Comparison of ENCODE assay signal across 22 cellular contexts in the genomic region with DNA sequence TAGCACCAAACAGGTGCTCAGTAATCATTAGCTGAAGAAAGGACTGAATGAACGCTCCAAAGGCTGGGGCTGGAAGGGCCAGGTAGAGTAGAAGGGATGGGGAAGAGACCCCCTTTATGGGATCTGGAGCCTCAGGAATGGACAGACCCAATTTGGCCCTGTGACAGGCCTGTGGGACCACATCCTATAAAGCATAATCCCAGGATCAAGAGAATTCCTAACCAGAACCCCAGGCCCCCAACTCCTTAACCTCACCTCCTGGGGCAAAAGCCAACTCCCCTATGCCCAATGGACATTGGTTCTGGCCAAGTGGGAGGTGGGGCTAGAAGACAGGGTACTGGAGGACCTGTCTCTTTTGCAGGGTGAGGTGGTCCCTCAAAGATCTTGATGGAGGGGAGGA. TPM values are rescaled to one million over a fixed set of nuclear protein-coding genes. Genes with fewer than 3 reads are reported as not detected.
DNase-seq lines count a peak whose midpoint lies in the region; ATAC-seq, FAIRE-seq and TF ChIP-seq lines count a peak whose summit lies in the region.
"Had no signal": no experiment of that assay in that cellular context is flagged by ENCODE, and none has a peak within 500 bp of the region (broad histone marks: within the 10 kb centered on the region; RNA-seq: fewer than 3 reads in every experiment).

No MANE protein-coding gene starts in this region.

- peaks cover 10 to 48% (median 33%) of the 10 kb centered on the region in 7 donors for H3K4me1 Mint-ChIP-seq in naive thymus-derived CD4-positive, alpha-beta T cell
- H3K4me1 Mint-ChIP-seq: H9 had no signal

- no peaks in the 10 kb centered on the region for H3K9me1 ChIP-seq in K562 (ENCODE audit: control insufficient read depth, insufficient read depth, low read length)

- ATAC-seq in K562 (no peak), GM18498 (IDR thresholded peaks at IDR 0.05; ENCODE audit: unreplicated experiment) (no peak)
- no peak for ATAC-seq in naive thymus-derived CD4-positive, alpha-beta T cell
- ATAC-seq: HepG2 had no signal

- CTCF ChIA-PET in HEK293 (lab: Yijun Ruan, JAX), result interaction anchor here (0.5 to 3.5 kb wide), 4 partner anchors 10 to 38 kb away, joined by 3 to 19 read pairs (median 6); a partner anchor contains a TSS
- CTCF ChIA-PET in K562 (lab: Yijun Ruan, JAX; ENCODE audit: low intra/inter-chr PET ratio), result no interaction called here
- CTCF ChIA-PET in naive thymus-derived CD4-positive, alpha-beta T cell (lab: Charles Lee), result interaction anchor here (1.2 to 3.5 kb wide), 2 partner anchors 10 to 76 kb away, joined by 4 to 13 read pairs; a partner anchor contains a TSS

- H4K20me1 ChIP-seq in K562 (replicated peaks; ENCODE audit: control insufficient read depth, insufficient read depth, low read length), result no peaks in the 10 kb centered on the region

- no peak for DNase-seq in K562 (ENCODE audit: extremely low read depth in 1 of 4, low spot score in 3 of 4)
- no peak for DNase-seq in naive thymus-derived CD4-positive, alpha-beta T cell
- no peak for DNase-seq in sigmoid colon
- no peak for DNase-seq in esophagus muscularis mucosa (ENCODE audit: extremely low spot score)
- DNase-seq in OCI-M2 (lab: John Stamatoyannopoulos, UW; ENCODE audit: unreplicated experiment), result no peak
- DNase-seq: ACHN; BE2C; C1 segment of cervical spinal cord; CD4-positive, alpha-beta T cell; DMS153; DMS79; GDM1; GOT3; H9; KG1 had no signal

- no peak for TF ChIP-seq RAD21 in K562 (CRISPR knock-in tag; conservative IDR thresholded peaks at IDR 0.05 in 1 of 2, IDR thresholded peaks at IDR 0.05 in 1 of 2)

- H3K27ac Mint-ChIP-seq in naive thymus-derived CD4-positive, alpha-beta T cell, result peak overlapping the region in 5 of 9 donors; percentile 60 to 86 (median 65)
- H3K27ac Mint-ChIP-seq: H9, IgD-negative memory B cell had no signal

- intact Hi-C loops in K562 (cut with micrococcal nuclease), result no loop called here
- intact Hi-C loops in naive thymus-derived CD4-positive, alpha-beta T cell (cut with micrococcal nuclease), result loop anchor here in 1 of 2 donors (1.0 to 5.0 kb wide), 4 partner anchors 9 to 1680 kb away; a partner anchor contains a TSS
- intact Hi-C loops in sigmoid colon (cut with DNase I), result no loop called here
- intact Hi-C loops in esophagus muscularis mucosa (cut with DNase I), result no loop called here

- POLR2A ChIA-PET in HEK293 (lab: Yijun Ruan, JAX), result interaction anchor here (0.8 to 1.6 kb wide), 2 partner anchors 10 to 20 kb away, joined by 3 to 5 read pairs; a partner anchor contains a TSS
- POLR2A ChIA-PET in K562 (lab: Yijun Ruan, JAX), result interaction anchor here (1.0 to 1.2 kb wide), 2 partner anchors 9 to 11 kb away, joined by 3 read pairs; a partner anchor contains a TSS
- POLR2A ChIA-PET in naive thymus-derived CD4-positive, alpha-beta T cell (lab: Charles Lee), result interaction anchor here (0.9 to 8.2 kb wide), 5 partner anchors 10 to 57 kb away, joined by 4 to 76 read pairs (median 7); a partner anchor contains a TSS

- no peaks in the 10 kb centered on the region for H3K4me1 ChIP-seq in HEK293 (ENCODE audit: control insufficient read depth, insufficient read depth, low read length)
- peaks cover 5 to 9% of the 10 kb centered on the region in 2 experiments for H3K4me1 ChIP-seq in K562 (replicated peaks in 1 of 2; ENCODE audit: control insufficient read depth in 2 of 2, insufficient read depth in 2 of 2, low read length in 2 of 2)
- peaks cover 0 to 36% of the 10 kb centered on the region in 2 donors for H3K4me1 ChIP-seq in naive thymus-derived CD4-positive, alpha-beta T cell (ENCODE audit: control insufficient read depth in 2 of 2, insufficient read depth in 2 of 2, low read length in 2 of 2)
- H3K4me1 ChIP-seq in sigmoid colon, result no peaks in the 10 kb centered on the region
- no peaks in the 10 kb centered on the region for H3K4me1 ChIP-seq in esophagus muscularis mucosa
- H3K4me1 ChIP-seq: BE2C had no signal

- TF ChIP-seq EP300 in K562 (IDR thresholded peaks at IDR 0.05; ENCODE audit: low read length), result no peak
- TF ChIP-seq EP300 in sigmoid colon (IDR thresholded peaks at IDR 0.05), result no peak
- TF ChIP-seq EP300 in esophagus muscularis mucosa (IDR thresholded peaks at IDR 0.05), result no peak

- WGBS in K562 (ENCODE audit: insufficient coverage, low coverage, missing lambda C conversion rate), result 4% methylated on average over 1 of the region's 1 CpG
- WGBS in sigmoid colon, 2 donors, result 60 to 80% methylated on average over 1 of the region's 1 CpG
- WGBS in esophagus muscularis mucosa, result 100% methylated on average over 1 of the region's 1 CpG

- no TSS peak for BruUV-seq in K562 (replicated peaks; lab: Mats Ljungman, UMichigan)

- H3K4me3 Mint-ChIP-seq in naive thymus-derived CD4-positive, alpha-beta T cell, result peak overlapping the region in 1 of 10 donors; percentile 54
- H3K4me3 Mint-ChIP-seq: H9, IgD-negative memory B cell had no signal

- no peak for FAIRE-seq in K562 (lab: Jason Lieb, UNC)
- FAIRE-seq: A204.1, HepG2, HTR-8/SVneo had no signal

- H3K9me3 ChIP-seq in HEK293 (ENCODE audit: control insufficient read depth, insufficient read depth, low read depth, low read length) (no peaks in the 10 kb centered on the region), K562 (replicated peaks; ENCODE audit: control insufficient read depth, insufficient read depth, low read depth, low read length) (no peaks in the 10 kb centered on the region), sigmoid colon (no peaks in the 10 kb centered on the region), esophagus muscularis mucosa (no peaks in the 10 kb centered on the region)
- no peaks in the 10 kb centered on the region for H3K9me3 ChIP-seq in naive thymus-derived CD4-positive, alpha-beta T cell (ENCODE audit: control insufficient read depth in 2 of 3, low read length in 3 of 3)
- H3K9me3 ChIP-seq: BE2C had no signal

- H3K9ac ChIP-seq in K562 (ENCODE audit: insufficient read depth in 1 of 2, low read depth in 2 of 2, low read length in 2 of 2), result no peak overlapping the region

- no peak overlapping the region for H3K4me3 ChIP-seq in HEK293 (ENCODE audit: low read depth, low read length)
- H3K4me3 ChIP-seq in K562, result no peak overlapping the region
- H3K4me3 ChIP-seq in naive thymus-derived CD4-positive, alpha-beta T cell (ENCODE audit: low read length), result no peak overlapping the region
- no peak overlapping the region for H3K4me3 ChIP-seq in sigmoid colon
- no peak overlapping the region for H3K4me3 ChIP-seq in esophagus muscularis mucosa

- peaks cover 0 to 20% (median 4%) of the 10 kb centered on the region in 5 donors for H3K36me3 Mint-ChIP-seq in naive thymus-derived CD4-positive, alpha-beta T cell
- H3K36me3 Mint-ChIP-seq: IgD-negative memory B cell had no signal

- H2AFZ ChIP-seq in K562 (ENCODE audit: low read depth, low read length), result no peak overlapping the region

- peaks cover 0 to 37% (median 16%) of the 10 kb centered on the region in 5 donors for H3K27me3 Mint-ChIP-seq in naive thymus-derived CD4-positive, alpha-beta T cell

- H3K36me3 ChIP-seq in HEK293 (ENCODE audit: control insufficient read depth in 2 of 2, insufficient read depth in 1 of 2, low read length in 2 of 2) (no peaks in the 10 kb centered on the region), K562 (ENCODE audit: control insufficient read depth, insufficient read depth, low read length) (no peaks in the 10 kb centered on the region), sigmoid colon (no peaks in the 10 kb centered on the region), esophagus muscularis mucosa (no peaks in the 10 kb centered on the region)
- H3K36me3 ChIP-seq in naive thymus-derived CD4-positive, alpha-beta T cell (ENCODE audit: control insufficient read depth in 2 of 3, insufficient read depth in 3 of 3, low read length in 3 of 3), result peaks cover 0 to 5% (median 0%) of the 10 kb centered on the region in 3 experiments
- H3K36me3 ChIP-seq: BE2C had no signal

- no peak overlapping the region for H3K4me2 ChIP-seq in K562 (ENCODE audit: insufficient read depth, low read length)

- TF ChIP-seq CTCF in HEK293 (tag by site-specific recombination; IDR thresholded peaks at IDR 0.05) (no peak), K562 (IDR thresholded peaks at IDR 0.05 in 2 of 3, conservative IDR thresholded peaks at IDR 0.05 in 1 of 3; ENCODE audit: insufficient read depth in 2 of 3, low read depth in 1 of 3, low read length in 3 of 3) (no peak), sigmoid colon (IDR thresholded peaks at IDR 0.05) (no peak), esophagus muscularis mucosa (IDR thresholded peaks at IDR 0.05) (no peak)

- H3K27ac ChIP-seq in HEK293 (ENCODE audit: extremely low read depth, low read depth, low read length) (no peak overlapping the region), K562 (ENCODE audit: extremely low read depth, low read depth, low read length) (no peak overlapping the region), sigmoid colon (no peak overlapping the region), esophagus muscularis mucosa (replicated peaks in 1 of 4) (no peak overlapping the region)
- H3K27ac ChIP-seq in naive thymus-derived CD4-positive, alpha-beta T cell (ENCODE audit: low read depth, low read length), result peak overlapping the region; percentile 22

- H3K79me2 ChIP-seq in K562 (ENCODE audit: control insufficient read depth, insufficient read depth, low read length), result no peaks in the 10 kb centered on the region

- peaks cover 33 to 60% of the 10 kb centered on the region in 2 experiments for H3K27me3 ChIP-seq in K562 (ENCODE audit: control insufficient read depth in 2 of 2, insufficient read depth in 2 of 2, low read length in 2 of 2)
- no peaks in the 10 kb centered on the region for H3K27me3 ChIP-seq in naive thymus-derived CD4-positive, alpha-beta T cell (ENCODE audit: control insufficient read depth in 2 of 2, insufficient read depth in 2 of 2, low read length in 2 of 2)
- peaks cover 0 to 39% (median 23%) of the 10 kb centered on the region in 3 donors for H3K27me3 ChIP-seq in sigmoid colon
- peaks cover 0 to 60% (median 5%) of the 10 kb centered on the region in 4 donors for H3K27me3 ChIP-seq in esophagus muscularis mucosa
- H3K27me3 ChIP-seq: BE2C had no signal

- no peak for TF ChIP-seq POLR2A in K562 (conservative IDR thresholded peaks at IDR 0.05)
- no peak for TF ChIP-seq POLR2A in sigmoid colon (IDR thresholded peaks at IDR 0.05)
- TF ChIP-seq POLR2A in esophagus muscularis mucosa (IDR thresholded peaks at IDR 0.05; ENCODE audit: low read depth), result no peak

- in situ Hi-C loops in K562 (cut with MboI), result no loop called here

- H3K9me3 Mint-ChIP-seq in naive thymus-derived CD4-positive, alpha-beta T cell, result peaks cover 0 to 2% (median 0%) of the 10 kb centered on the region in 11 donors
- H3K9me3 Mint-ChIP-seq: CD4-positive, alpha-beta T cell had no signal

RNA-seq across cellular contexts. Expression of a gene that starts 9.2 kb away (rescaled TPM):
- not detected in 2 replicates for total RNA-seq in K562 (2011; cell fraction: chromatin; rRNA removed; ENCODE audit: low replicate concordance)
- total RNA-seq in K562 (2011; cell fraction: nucleolus; rRNA removed), result 0.17 TPM in 1 of 2 replicates, not detected in the other
- 0.07 TPM in 1 of 2 replicates, not detected in the other for total RNA-seq in K562 (2011; cell fraction: nucleoplasm; rRNA removed)
- total RNA-seq in K562 (2014; rRNA removed) (not detected in 2 replicates), K562 (2014; rRNA removed; fragmentation: Illumina TruSeq; extraction: Trizol) (0.04 TPM in 1 of 2 replicates, not detected in the other), K562 (2015; rRNA removed; fragmentation: Illumina TruSeq; extraction: Trizol) (not detected in 2 replicates), K562 (2021) (0.04 TPM in 2 replicates), sigmoid colon (1 to 10 TPM in 2 of 4 donors, under 1 TPM in 2; 0.16 to 1.1 (median 0.95) TPM), esophagus muscularis mucosa (under 1 TPM in 2 of 4 donors, not detected in 2; 0.13 to 0.33 TPM)
- polyA plus RNA-seq in K562 (2011; rRNA removed) (0.04 and 0.07 TPM in 2 replicates), K562 (2014; fragmentation: Illumina TruSeq; extraction: Trizol) (0.04 TPM in 1 of 2 replicates, not detected in the other), K562 (2014; fragmentation: Nextera tagmentation; extraction: Ambion mirVana) (under 1 TPM in 1 of 2 experiments, not detected in 1; 0.01 TPM), K562 (2014; rRNA removed) (not detected in 2 replicates), sigmoid colon (under 1 TPM in 1 of 3 donors, not detected in 2; 0.57 TPM)
- 0.06 and 0.09 TPM in 2 replicates for polyA plus RNA-seq in K562 (2011; cell fraction: cytosol; rRNA removed)
- polyA plus RNA-seq in K562 (2011; cell fraction: nucleus; rRNA removed), result 0.06 TPM in 2 replicates
- 0.03 and 0.06 TPM in 2 replicates for polyA plus RNA-seq in K562 (2012)
- polyA minus RNA-seq in K562 (2011; rRNA and poly(A)+ RNA removed), result 0.06 and 0.11 TPM in 2 replicates
- not detected in 2 replicates for polyA minus RNA-seq in K562 (2011; cell fraction: cytosol; rRNA and poly(A)+ RNA removed)
- 0.11 TPM in 1 of 2 replicates, not detected in the other for polyA minus RNA-seq in K562 (2011; cell fraction: nucleus; rRNA and poly(A)+ RNA removed)
- total RNA-seq in naive thymus-derived CD4-positive, alpha-beta T cell, result 10 to 100 TPM in 4 of 5 experiments, 1 to 10 TPM in 1; 2.9 to 49.0 (median 18.7) TPM
- 1 to 10 TPM; 3.6 to 9.4 TPM for polyA plus RNA-seq in naive thymus-derived CD4-positive, alpha-beta T cell
- total RNA-seq: HepG2 had no signal
- polyA plus RNA-seq: HepG2 had no signal

RNA-seq across cellular contexts. Expression of a gene that starts 10.1 kb away (rescaled TPM):
- total RNA-seq in K562 (2011; cell fraction: chromatin; rRNA removed; ENCODE audit: low replicate concordance), result not detected in 2 replicates
- total RNA-seq in K562 (2011; cell fraction: nucleolus; rRNA removed), result 0.33 TPM in 1 of 2 replicates, not detected in the other
- not detected in 2 replicates for total RNA-seq in K562 (2011; cell fraction: nucleoplasm; rRNA removed)
- total RNA-seq in K562 (2014; rRNA removed) (not detected in 2 replicates), K562 (2014; rRNA removed; fragmentation: Illumina TruSeq; extraction: Trizol) (not detected in 2 replicates), K562 (2015; rRNA removed; fragmentation: Illumina TruSeq; extraction: Trizol) (not detected in 2 replicates), K562 (2021) (not detected in 2 replicates), sigmoid colon (not detected), esophagus muscularis mucosa (under 1 TPM in 1 of 4 donors, not detected in 3; 0.26 TPM)
- polyA plus RNA-seq in K562 (2011; rRNA removed) (not detected in 2 replicates), K562 (2014; fragmentation: Illumina TruSeq; extraction: Trizol) (not detected in 2 replicates), K562 (2014; fragmentation: Nextera tagmentation; extraction: Ambion mirVana) (not detected), K562 (2014; rRNA removed) (not detected in 2 replicates), sigmoid colon (under 1 TPM in 1 of 3 donors, not detected in 2; 0.06 TPM)
- polyA plus RNA-seq in K562 (2011; cell fraction: cytosol; rRNA removed), result not detected in 2 replicates
- polyA plus RNA-seq in K562 (2011; cell fraction: nucleus; rRNA removed), result not detected in 2 replicates
- not detected in 2 replicates for polyA plus RNA-seq in K562 (2012)
- polyA minus RNA-seq in K562 (2011; rRNA and poly(A)+ RNA removed), result not detected in 2 replicates
- not detected in 2 replicates for polyA minus RNA-seq in K562 (2011; cell fraction: cytosol; rRNA and poly(A)+ RNA removed)
- polyA minus RNA-seq in K562 (2011; cell fraction: nucleus; rRNA and poly(A)+ RNA removed), result not detected in 2 replicates
- total RNA-seq in naive thymus-derived CD4-positive, alpha-beta T cell, result under 1 TPM in 3 of 5 experiments, not detected in 2; 0.37 to 0.92 (median 0.65) TPM
- polyA plus RNA-seq in naive thymus-derived CD4-positive, alpha-beta T cell, result not detected
- total RNA-seq: Daoy, H9, HepG2 had no signal
- polyA plus RNA-seq: HepG2, IgD-negative memory B cell had no signal

RNA-seq across cellular contexts. Expression of a gene that starts 42.6 kb away (rescaled TPM):
- total RNA-seq in K562 (2011; cell fraction: chromatin; rRNA removed; ENCODE audit: low replicate concordance), result 0.63 and 1.4 TPM in 2 replicates
- 0.53 and 1.0 TPM in 2 replicates for total RNA-seq in K562 (2011; cell fraction: nucleolus; rRNA removed)
- total RNA-seq in K562 (2011; cell fraction: nucleoplasm; rRNA removed), result 0.84 and 0.88 TPM in 2 replicates
- total RNA-seq in K562 (2014; rRNA removed), result 0.14 and 0.37 TPM in 2 replicates
- total RNA-seq in K562 (2014; rRNA removed; fragmentation: Illumina TruSeq; extraction: Trizol), result 0.32 and 0.33 TPM in 2 replicates
- total RNA-seq in K562 (2015; rRNA removed; fragmentation: Illumina TruSeq; extraction: Trizol), result 0.15 and 0.22 TPM in 2 replicates
- 0.78 and 0.89 TPM in 2 replicates for total RNA-seq in K562 (2021)
- polyA plus RNA-seq in K562 (2011; rRNA removed), result 0.25 and 0.50 TPM in 2 replicates
- 0.38 and 0.48 TPM in 2 replicates for polyA plus RNA-seq in K562 (2011; cell fraction: cytosol; rRNA removed)
- 0.48 and 0.52 TPM in 2 replicates for polyA plus RNA-seq in K562 (2011; cell fraction: nucleus; rRNA removed)
- 0.56 and 0.89 TPM in 2 replicates for polyA plus RNA-seq in K562 (2012)
- polyA plus RNA-seq in K562 (2014; fragmentation: Illumina TruSeq; extraction: Trizol), result 0.69 and 0.70 TPM in 2 replicates
- under 1 TPM; 0.13 to 0.14 TPM for polyA plus RNA-seq in K562 (2014; fragmentation: Nextera tagmentation; extraction: Ambion mirVana)
- 0.33 and 0.71 TPM in 2 replicates for polyA plus RNA-seq in K562 (2014; rRNA removed)
- 0.48 and 0.53 TPM in 2 replicates for polyA minus RNA-seq in K562 (2011; rRNA and poly(A)+ RNA removed)
- polyA minus RNA-seq in K562 (2011; cell fraction: cytosol; rRNA and poly(A)+ RNA removed), result 0.29 and 0.36 TPM in 2 replicates
- polyA minus RNA-seq in K562 (2011; cell fraction: nucleus; rRNA and poly(A)+ RNA removed), result 0.44 and 0.54 TPM in 2 replicates
- under 1 TPM in 2 of 5 experiments, not detected in 3; 0.08 to 0.16 TPM for total RNA-seq in naive thymus-derived CD4-positive, alpha-beta T cell
- under 1 TPM in 1 of 2 donors, not detected in 1; 0.18 TPM for polyA plus RNA-seq in naive thymus-derived CD4-positive, alpha-beta T cell
- total RNA-seq in sigmoid colon, result 10 to 100 TPM in 1 of 4 donors, 1 to 10 TPM in 3; 1.6 to 14.7 (median 4.0) TPM
- 1 to 10 TPM in 2 of 3 donors, under 1 TPM in 1; 0.92 to 2.5 (median 1.2) TPM for polyA plus RNA-seq in sigmoid colon
- 1 to 10 TPM; 5.6 to 8.8 (median 8.4) TPM for total RNA-seq in esophagus muscularis mucosa
- total RNA-seq: Daoy had no signal
- polyA plus RNA-seq: IgD-negative memory B cell had no signal

RNA-seq across cellular contexts. Expression of a gene that starts 56.7 kb away (rescaled TPM):
- 82.2 and 84.9 TPM in 2 replicates for total RNA-seq in K562 (2011; cell fraction: chromatin; rRNA removed; ENCODE audit: low replicate concordance)
- 64.3 and 64.9 TPM in 2 replicates for total RNA-seq in K562 (2011; cell fraction: nucleolus; rRNA removed)
- total RNA-seq in K562 (2011; cell fraction: nucleoplasm; rRNA removed), result 89.9 and 148 TPM in 2 replicates
- total RNA-seq in K562 (2014; rRNA removed), result 75.4 and 84.7 TPM in 2 replicates
- total RNA-seq in K562 (2014; rRNA removed; fragmentation: Illumina TruSeq; extraction: Trizol), result 107 and 113 TPM in 2 replicates
- total RNA-seq in K562 (2015; rRNA removed; fragmentation: Illumina TruSeq; extraction: Trizol), result 99.9 and 100.0 TPM in 2 replicates
- total RNA-seq in K562 (2021), result 94.2 and 108 TPM in 2 replicates
- polyA plus RNA-seq in K562 (2011; rRNA removed), result 162 and 163 TPM in 2 replicates
- polyA plus RNA-seq in K562 (2011; cell fraction: cytosol; rRNA removed), result 121 and 152 TPM in 2 replicates
- 98.0 and 123 TPM in 2 replicates for polyA plus RNA-seq in K562 (2011; cell fraction: nucleus; rRNA removed)
- polyA plus RNA-seq in K562 (2012), result 94.9 and 105 TPM in 2 replicates
- polyA plus RNA-seq in K562 (2014; fragmentation: Illumina TruSeq; extraction: Trizol), result 119 and 131 TPM in 2 replicates
- 100 to 1,000 TPM; 369 to 444 TPM for polyA plus RNA-seq in K562 (2014; fragmentation: Nextera tagmentation; extraction: Ambion mirVana)
- 136 and 154 TPM in 2 replicates for polyA plus RNA-seq in K562 (2014; rRNA removed)
- 85.1 and 88.0 TPM in 2 replicates for polyA minus RNA-seq in K562 (2011; rRNA and poly(A)+ RNA removed)
- polyA minus RNA-seq in K562 (2011; cell fraction: cytosol; rRNA and poly(A)+ RNA removed), result 28.3 and 30.2 TPM in 2 replicates
- polyA minus RNA-seq in K562 (2011; cell fraction: nucleus; rRNA and poly(A)+ RNA removed), result 35.5 and 68.5 TPM in 2 replicates
- total RNA-seq in naive thymus-derived CD4-positive, alpha-beta T cell, result 10 to 100 TPM; 52.3 to 79.1 (median 61.3) TPM
- 100 to 1,000 TPM; 104 to 119 TPM for polyA plus RNA-seq in naive thymus-derived CD4-positive, alpha-beta T cell
- total RNA-seq in sigmoid colon, result 10 to 100 TPM; 43.5 to 56.4 (median 47.1) TPM
- 10 to 100 TPM; 43.2 to 48.1 (median 43.2) TPM for polyA plus RNA-seq in sigmoid colon
- total RNA-seq in esophagus muscularis mucosa, result 10 to 100 TPM; 30.3 to 42.0 (median 37.9) TPM
